Comparison of ENCODE assay signal across 4 cellular contexts in genomic region chr2:126832757-126833156, GRCh38.
"Had no signal": no experiment of that assay in that cellular context is flagged by ENCODE, and none has a peak within 500 bp of the region (broad histone marks: within the 10 kb centered on the region; RNA-seq: fewer than 3 reads in every experiment).

No MANE protein-coding gene starts in this region.

- H3K4me3 ChIP-seq: GM23338 had no signal

- DNase-seq: H9, HCEC 1CT, IMR-90 had no signal

- ATAC-seq: GM23338 had no signal

- H3K4me3 Mint-ChIP-seq: GM23338, H9 had no signal

- H3K9me3 Mint-ChIP-seq: GM23338, H9 had no signal

- H3K27ac Mint-ChIP-seq: GM23338 had no signal
